26 cellular contexts compared by ENCODE assay signal in the genomic region with DNA sequence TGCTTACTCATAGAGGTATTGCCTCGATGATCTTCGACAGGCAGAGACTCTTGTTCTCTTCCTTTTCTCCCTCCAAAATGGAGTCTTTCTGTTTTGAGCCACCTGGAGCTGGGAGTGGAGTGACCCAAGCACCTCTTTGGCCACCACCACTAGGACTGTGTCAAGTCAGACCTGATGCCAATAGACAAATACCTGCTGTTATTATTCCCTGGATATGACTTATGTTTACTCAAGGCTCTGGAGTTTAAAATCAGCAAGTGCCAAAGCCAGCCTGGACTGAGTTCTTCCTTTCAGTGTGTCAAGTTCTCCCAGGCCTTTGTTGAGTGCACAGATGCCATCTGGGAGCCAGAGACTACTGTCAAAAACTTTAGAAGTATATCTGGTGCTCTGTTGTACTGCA.
"Had no signal": no experiment of that assay in that cellular context is flagged by ENCODE, and none has a peak within 500 bp of the region (broad histone marks: within the 10 kb centered on the region; RNA-seq: fewer than 3 reads in every experiment).

No MANE protein-coding gene starts in this region.

- H3K27ac Mint-ChIP-seq: dendritic cell treated with granulocyte-macrophage colony-stimulating factor and Interleukin-4, amounts not matched to agents 40 ng/mL and 50 ng/mL, for 4 days; effector memory CD8-positive, alpha-beta T cell; endodermal cell; naive thymus-derived CD4-positive, alpha-beta T cell had no signal

- FAIRE-seq: endometrium, islet of Langerhans, keratinocyte had no signal

- H3K27me3 Mint-ChIP-seq: dendritic cell treated with granulocyte-macrophage colony-stimulating factor and Interleukin-4, amounts not matched to agents 40 ng/mL and 50 ng/mL, for 4 days; effector memory CD8-positive, alpha-beta T cell; naive thymus-derived CD4-positive, alpha-beta T cell had no signal

- H3K9me3 ChIP-seq: colonic mucosa, esophagus squamous epithelium, gastrocnemius medialis, left lung, lower lobe of right lung had no signal

- H3K27me3 ChIP-seq: colonic mucosa, esophagus squamous epithelium, heart right ventricle had no signal

- H3K27ac ChIP-seq: colonic mucosa, epithelial cell of prostate, esophagus squamous epithelium, gastrocnemius medialis, heart right ventricle, left lung, lower lobe of right lung had no signal

- H3K4me3 ChIP-seq: colonic mucosa, esophagus squamous epithelium, gastrocnemius medialis, heart right ventricle, left lung, lower lobe of right lung had no signal

- H3K36me3 ChIP-seq: colonic mucosa, esophagus squamous epithelium, gastrocnemius medialis, heart right ventricle, left lung, lower lobe of right lung had no signal

- H3K9me3 Mint-ChIP-seq: dendritic cell treated with granulocyte-macrophage colony-stimulating factor and Interleukin-4, amounts not matched to agents 40 ng/mL and 50 ng/mL, for 4 days; effector memory CD8-positive, alpha-beta T cell had no signal

- H3K36me3 Mint-ChIP-seq: naive thymus-derived CD4-positive, alpha-beta T cell had no signal

- H3K4me1 ChIP-seq: colonic mucosa, esophagus squamous epithelium, gastrocnemius medialis, heart right ventricle, left lung, lower lobe of right lung had no signal

- DNase-seq: colonic mucosa; cortex of kidney; effector CD8-positive, alpha-beta T cell; effector memory CD8-positive, alpha-beta T cell; endodermal cell; erythroblast; esophagus squamous epithelium; foreskin fibroblast; foreskin melanocyte; gastrocnemius medialis; glutamatergic neuron; head of caudate nucleus; heart right ventricle; hippocampal formation; left cardiac atrium; left lung; left ventricle myocardium superior; lower lobe of right lung; mesenchymal stem cell; midbrain; naive thymus-derived CD4-positive, alpha-beta T cell had no signal

- H3K4me3 Mint-ChIP-seq: dendritic cell treated with granulocyte-macrophage colony-stimulating factor and Interleukin-4, amounts not matched to agents 40 ng/mL and 50 ng/mL, for 4 days; effector memory CD8-positive, alpha-beta T cell; endodermal cell; naive thymus-derived CD4-positive, alpha-beta T cell had no signal

- H3K4me1 Mint-ChIP-seq: endodermal cell; naive thymus-derived CD4-positive, alpha-beta T cell had no signal
